ENCODE assay signal across 11 cellular contexts in genomic region chr17:2067559-2067958, GRCh38. TPM values are rescaled to one million over a fixed set of nuclear protein-coding genes. Genes with fewer than 3 reads are reported as not detected.
DNase-seq lines count a peak whose midpoint lies in the region; ATAC-seq and TF ChIP-seq lines count a peak whose summit lies in the region.
"Had no signal": no experiment of that assay in that cellular context is flagged by ENCODE, and none has a peak within 500 bp of the region (broad histone marks: within the 10 kb centered on the region; RNA-seq: fewer than 3 reads in every experiment).

No MANE protein-coding gene starts in this region.

- TF ChIP-seq CTCF in GM23338 (conservative IDR thresholded peaks at IDR 0.05; ENCODE audit: low read depth in 2 of 2) (no peak), left ventricle myocardium inferior (IDR thresholded peaks at IDR 0.05; ENCODE audit: borderline replicate concordance) (no peak), CD14-positive monocyte (IDR thresholded peaks at IDR 0.05) (no peak)

- H3K4me2 ChIP-seq in GM23338 = no peak overlapping the region

- H3K4me3 Mint-ChIP-seq in GM23338 (no peak overlapping the region), CD14-positive monocyte (no peak overlapping the region)
- no peak overlapping the region for H3K4me3 Mint-ChIP-seq in activated T-helper 1 cell treated with anti-CD3 and anti-CD28 coated beads, Interleukin-12 subunit alpha, Interleukin-12 subunit beta, Interleukin-2, Interleukin-4 antibody, amounts not matched to agents 30 ng/mL and 10 ng/mL and 1 ng/mL, durations not matched to agents 14 hours and 24 hours and 36 hours

- peaks cover 27% of the 10 kb centered on the region for H3K27me3 Mint-ChIP-seq in GM23338 (ENCODE audit: insufficient read depth, low read depth, poor library complexity)
- no peaks in the 10 kb centered on the region for H3K27me3 Mint-ChIP-seq in activated T-helper 1 cell treated with anti-CD3 and anti-CD28 coated beads, Interleukin-12 subunit alpha, Interleukin-12 subunit beta, Interleukin-2, Interleukin-4 antibody, amounts not matched to agents 30 ng/mL and 10 ng/mL and 1 ng/mL, durations not matched to agents 14 hours and 24 hours and 36 hours (ENCODE audit: insufficient read depth)
- H3K27me3 Mint-ChIP-seq in CD14-positive monocyte (ENCODE audit: low read depth in 3 of 3) = peaks cover 0 to 7% (median 2%) of the 10 kb centered on the region in 3 donors

- H3K27me3 ChIP-seq in GM23338 (ENCODE audit: insufficient read depth) (no peaks in the 10 kb centered on the region), left ventricle myocardium inferior (ENCODE audit: low read depth) (no peaks in the 10 kb centered on the region)

- DNase-seq in GM23338 (ENCODE audit: low spot score) (no peak), left ventricle myocardium inferior (no peak), nucleus accumbens (lab: John Stamatoyannopoulos, UW) (no peak), CD14-positive monocyte (ENCODE audit: low spot score) (no peak), iPS-NIHi7 (ENCODE audit: extremely low spot score) (no peak)
- no peak for DNase-seq in activated T-helper 1 cell treated with anti-CD3 and anti-CD28 coated beads, Interleukin-12 subunit alpha, Interleukin-12 subunit beta, Interleukin-2, Interleukin-4 antibody, amounts not matched to agents 30 ng/mL and 10 ng/mL and 1 ng/mL, durations not matched to agents 14 hours and 24 hours and 36 hours (ENCODE audit: low spot score)
- DNase-seq: head of caudate nucleus, NCI-H510A treated with DMSO at 0.1 percent for 48 hours had no signal

- H3K79me2 ChIP-seq in GM23338 (replicated peaks; ENCODE audit: insufficient read depth) = no peaks in the 10 kb centered on the region

- ATAC-seq in GM23338 (no peak), GM19452 (IDR thresholded peaks at IDR 0.05; ENCODE audit: unreplicated experiment) (no peak)
- ATAC-seq: activated naive CD4-positive, alpha-beta T cell treated with anti-CD3 and anti-CD28 coated beads, Interleukin-2, amount 50 U/mL, for 72 hours had no signal

- H3K4me1 ChIP-seq in GM23338 (ENCODE audit: insufficient read depth) (peaks cover 23% of the 10 kb centered on the region), left ventricle myocardium inferior (peaks cover 94% of the 10 kb centered on the region)

- no peak overlapping the region for H2AFZ ChIP-seq in GM23338

- H4K20me1 ChIP-seq in GM23338 (replicated peaks; ENCODE audit: insufficient read depth) = no peaks in the 10 kb centered on the region; the same call in none of the 2 replicates

- no peaks in the 10 kb centered on the region for H3K9me2 ChIP-seq in GM23338 (ENCODE audit: insufficient read depth)

- H3K4me1 Mint-ChIP-seq in GM23338 (peaks cover 50% of the 10 kb centered on the region), CD14-positive monocyte (peaks cover 39% of the 10 kb centered on the region)
- H3K4me1 Mint-ChIP-seq in activated T-helper 1 cell treated with anti-CD3 and anti-CD28 coated beads, Interleukin-12 subunit alpha, Interleukin-12 subunit beta, Interleukin-2, Interleukin-4 antibody, amounts not matched to agents 30 ng/mL and 10 ng/mL and 1 ng/mL, durations not matched to agents 14 hours and 24 hours and 36 hours (ENCODE audit: low read depth) = peaks cover 73% of the 10 kb centered on the region

- H3K9me3 Mint-ChIP-seq in GM23338 = no peaks in the 10 kb centered on the region
- H3K9me3 Mint-ChIP-seq in activated T-helper 1 cell treated with anti-CD3 and anti-CD28 coated beads, Interleukin-12 subunit alpha, Interleukin-12 subunit beta, Interleukin-2, Interleukin-4 antibody, amounts not matched to agents 30 ng/mL and 10 ng/mL and 1 ng/mL, durations not matched to agents 14 hours and 24 hours and 36 hours = no peaks in the 10 kb centered on the region
- H3K9me3 Mint-ChIP-seq in CD14-positive monocyte = peaks cover 0 to 4% (median 0%) of the 10 kb centered on the region in 7 donors
- H3K9me3 Mint-ChIP-seq: activated naive CD4-positive, alpha-beta T cell treated with anti-CD3 and anti-CD28 coated beads, Interleukin-2, amount 50 U/mL, for 72 hours had no signal

- H3K36me3 Mint-ChIP-seq in GM23338 (ENCODE audit: low read depth) (peaks cover 10% of the 10 kb centered on the region), CD14-positive monocyte (peaks cover 83 to 87% of the 10 kb centered on the region in 2 donors)
- peaks cover 50% of the 10 kb centered on the region for H3K36me3 Mint-ChIP-seq in activated T-helper 1 cell treated with anti-CD3 and anti-CD28 coated beads, Interleukin-12 subunit alpha, Interleukin-12 subunit beta, Interleukin-2, Interleukin-4 antibody, amounts not matched to agents 30 ng/mL and 10 ng/mL and 1 ng/mL, durations not matched to agents 14 hours and 24 hours and 36 hours (ENCODE audit: low read depth)

- H3K27ac Mint-ChIP-seq in GM23338 (no peak overlapping the region), CD14-positive monocyte (no peak overlapping the region)
- H3K27ac Mint-ChIP-seq in activated T-helper 1 cell treated with anti-CD3 and anti-CD28 coated beads, Interleukin-12 subunit alpha, Interleukin-12 subunit beta, Interleukin-2, Interleukin-4 antibody, amounts not matched to agents 30 ng/mL and 10 ng/mL and 1 ng/mL, durations not matched to agents 14 hours and 24 hours and 36 hours = peak overlapping the region; percentile 9
- H3K27ac Mint-ChIP-seq: activated naive CD4-positive, alpha-beta T cell treated with anti-CD3 and anti-CD28 coated beads, Interleukin-2, amount 50 U/mL, for 72 hours had no signal

- H3K27ac ChIP-seq in GM23338 (ENCODE audit: low read depth) (peak overlapping the region; percentile 19; the same call in 1 of the 2 replicates), left ventricle myocardium inferior (replicated peaks) (peak overlapping the region; percentile 96), skin epidermis (peak overlapping the region in 20 of 21 experiments; percentile 32 to 91 (median 64))

- no peaks in the 10 kb centered on the region; the same call in 1 of the 2 replicates for H3F3A ChIP-seq in GM23338 (replicated peaks; ENCODE audit: low read depth)

- no peaks in the 10 kb centered on the region for H3K36me3 ChIP-seq in GM23338 (ENCODE audit: insufficient read depth)
- peaks cover 29% of the 10 kb centered on the region for H3K36me3 ChIP-seq in left ventricle myocardium inferior

- intact Hi-C loops in activated T-helper 1 cell treated with anti-CD3 and anti-CD28 coated beads, Interleukin-12 subunit alpha, Interleukin-12 subunit beta, Interleukin-2, Interleukin-4 antibody, amounts not matched to agents 30 ng/mL and 10 ng/mL and 1 ng/mL, durations not matched to agents 14 hours and 24 hours and 36 hours (cut with micrococcal nuclease) = no loop called here
- intact Hi-C loops in left ventricle myocardium inferior (cut with micrococcal nuclease) = no loop called here
- intact Hi-C loops in CD14-positive monocyte (cut with micrococcal nuclease) = no loop called here

- H3K4me3 ChIP-seq in GM23338 (no peak overlapping the region), left ventricle myocardium inferior (no peak overlapping the region), skin epidermis (no peak overlapping the region)

- no peaks in the 10 kb centered on the region for H3K9me3 ChIP-seq in left ventricle myocardium inferior (replicated peaks)

RNA-seq across cellular contexts. Expression of gene HIC1, which starts 12.7 kb away (rescaled TPM):
- 0.17 TPM in 1 of 2 replicates, not detected in the other for total RNA-seq in GM23338 (2014; rRNA removed; shearing (Covaris generic))
- polyA plus RNA-seq in GM23338 (2016; fragmentation: Nextera tagmentation; extraction: Ambion mirVana) = 0.23 and 0.26 TPM in 2 replicates
- 45.6 and 47.0 TPM in 2 replicates for total RNA-seq in activated T-helper 1 cell treated with anti-CD3 and anti-CD28 coated beads, Interleukin-12 subunit alpha, Interleukin-12 subunit beta, Interleukin-2, Interleukin-4 antibody, amounts not matched to agents 30 ng/mL and 10 ng/mL and 1 ng/mL, durations not matched to agents 14 hours and 24 hours and 36 hours
- total RNA-seq in left ventricle myocardium inferior = 23.5 TPM
- polyA plus RNA-seq in CD14-positive monocyte = under 1 TPM; 0.13 to 0.30 TPM

RNA-seq across cellular contexts. Expression of gene OVCA2, which starts 25.7 kb away (rescaled TPM):
- 21.3 and 24.8 TPM in 2 replicates for total RNA-seq in GM23338 (2014; rRNA removed; shearing (Covaris generic))
- polyA plus RNA-seq in GM23338 (2016; fragmentation: Nextera tagmentation; extraction: Ambion mirVana) = 14.9 and 15.9 TPM in 2 replicates
- 43.9 and 44.0 TPM in 2 replicates for total RNA-seq in activated T-helper 1 cell treated with anti-CD3 and anti-CD28 coated beads, Interleukin-12 subunit alpha, Interleukin-12 subunit beta, Interleukin-2, Interleukin-4 antibody, amounts not matched to agents 30 ng/mL and 10 ng/mL and 1 ng/mL, durations not matched to agents 14 hours and 24 hours and 36 hours
- total RNA-seq in left ventricle myocardium inferior = 16.6 TPM
- polyA plus RNA-seq in CD14-positive monocyte = 10 to 100 TPM; 69.1 to 94.9 TPM

RNA-seq across cellular contexts. Expression of gene DPH1, which starts 37.6 kb away (rescaled TPM):
- total RNA-seq in GM23338 (2014; rRNA removed; shearing (Covaris generic)) = 22.3 and 28.2 TPM in 2 replicates
- 9.0 and 11.8 TPM in 2 replicates for polyA plus RNA-seq in GM23338 (2016; fragmentation: Nextera tagmentation; extraction: Ambion mirVana)
- 49.4 and 61.3 TPM in 2 replicates for total RNA-seq in activated T-helper 1 cell treated with anti-CD3 and anti-CD28 coated beads, Interleukin-12 subunit alpha, Interleukin-12 subunit beta, Interleukin-2, Interleukin-4 antibody, amounts not matched to agents 30 ng/mL and 10 ng/mL and 1 ng/mL, durations not matched to agents 14 hours and 24 hours and 36 hours
- total RNA-seq in left ventricle myocardium inferior = 29.1 TPM
- 1 to 10 TPM; 7.5 to 9.3 TPM for polyA plus RNA-seq in CD14-positive monocyte

RNA-seq across cellular contexts. Expression of gene RTN4RL1, which starts 42.4 kb away (rescaled TPM):
- 0.17 TPM in 1 of 2 replicates, not detected in the other for total RNA-seq in GM23338 (2014; rRNA removed; shearing (Covaris generic))
- polyA plus RNA-seq in GM23338 (2016; fragmentation: Nextera tagmentation; extraction: Ambion mirVana) (not detected in 2 replicates), CD14-positive monocyte (under 1 TPM; 0.11 to 0.29 TPM)
- total RNA-seq in activated T-helper 1 cell treated with anti-CD3 and anti-CD28 coated beads, Interleukin-12 subunit alpha, Interleukin-12 subunit beta, Interleukin-2, Interleukin-4 antibody, amounts not matched to agents 30 ng/mL and 10 ng/mL and 1 ng/mL, durations not matched to agents 14 hours and 24 hours and 36 hours = 1.0 TPM in 2 replicates
- 4.0 TPM for total RNA-seq in left ventricle myocardium inferior

Comparison
In these comparisons a context has a peak if more than half of its experiments do, and no peak if none do; other contexts are left out.
1. H3K27ac ChIP-seq: peak in every context shown above with its lines; median percentile 96 in left ventricle myocardium inferior; 64 in skin epidermis; 19 in GM23338.
2. RNA of gene HIC1, which starts 12.7 kb away (total RNA-seq): 45.6 to 47.0 TPM in activated T-helper 1 cell treated with anti-CD3 and anti-CD28 coated beads, Interleukin-12 subunit alpha, Interleukin-12 subunit beta, Interleukin-2, Interleukin-4 antibody, amounts not matched to agents 30 ng/mL and 10 ng/mL and 1 ng/mL, durations not matched to agents 14 hours and 24 hours and 36 hours and 23.5 TPM in left ventricle myocardium inferior (single experiment); 0.17 TPM in GM23338; every median in the first group is over 10 times any median in the second.